1 cellular context compared by ENCODE assay signal in the genomic region with DNA sequence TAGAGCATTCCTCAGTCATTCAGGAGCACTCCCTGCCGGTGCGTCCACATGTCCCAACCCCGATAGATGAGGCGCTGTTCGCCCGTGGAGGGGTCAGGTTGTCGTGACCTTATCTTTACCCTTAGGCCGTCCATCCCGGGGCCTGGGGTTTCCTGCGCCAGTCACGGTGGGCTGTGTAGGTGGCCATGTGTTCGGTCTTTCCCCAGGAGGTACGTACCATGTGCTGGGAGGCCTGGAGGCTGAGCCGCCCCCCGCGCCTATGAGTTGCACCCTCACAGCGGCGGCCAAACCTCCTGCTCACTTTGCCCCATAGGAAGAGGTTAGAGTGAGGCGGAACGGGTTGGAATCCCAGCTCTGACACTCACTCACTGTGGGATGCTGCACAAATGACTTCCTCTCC.
TF ChIP-seq lines count a peak whose summit lies in the region.

No MANE protein-coding gene starts in this region.

TF ChIP-seq in IMR-90, 13 proteins besides CTCF, POLR2A, EP300 and RAD21:
- no peak for TF ChIP-seq MAFK (IDR thresholded peaks at IDR 0.05; ENCODE audit: low read depth, low read length)
- no peak for TF ChIP-seq USF2 (IDR thresholded peaks at IDR 0.05; ENCODE audit: low read depth, low read length)
- TF ChIP-seq ELK1 (IDR thresholded peaks at IDR 0.05; ENCODE audit: borderline replicate concordance, low read depth, low read length): no peak
- no peak for TF ChIP-seq BHLHE40 (IDR thresholded peaks at IDR 0.05; ENCODE audit: low read depth, low read length)
- no peak for TF ChIP-seq FOS (IDR thresholded peaks at IDR 0.05; ENCODE audit: low read depth, low read length)
- no peak for TF ChIP-seq CEBPB (IDR thresholded peaks at IDR 0.05; ENCODE audit: low read depth, low read length)
- TF ChIP-seq MXI1 (IDR thresholded peaks at IDR 0.05; ENCODE audit: borderline replicate concordance, low read depth, low read length): no peak
- no peak for TF ChIP-seq SMC3 (IDR thresholded peaks at IDR 0.05; ENCODE audit: low read depth, low read length)
- TF ChIP-seq RCOR1 (IDR thresholded peaks at IDR 0.05; ENCODE audit: insufficient replicate concordance, low read length): no peak
- TF ChIP-seq CHD1 (IDR thresholded peaks at IDR 0.05; ENCODE audit: low read depth, low read length): no peak
- TF ChIP-seq NFE2L2 (IDR thresholded peaks at IDR 0.05; ENCODE audit: low read depth, low read length): no peak
- no peak for TF ChIP-seq MAZ (IDR thresholded peaks at IDR 0.05; ENCODE audit: borderline replicate concordance, low read depth, low read length)
- TF ChIP-seq RFX5 (IDR thresholded peaks at IDR 0.05; ENCODE audit: low read depth, low read length): no peak
